ENCODE assay signal across 25 cellular contexts in genomic region chr9:130175355-130175754, GRCh38. TPM values are rescaled to one million over a fixed set of nuclear protein-coding genes. Genes with fewer than 3 reads are reported as not detected.
DNase-seq lines count a peak whose midpoint lies in the region; ATAC-seq and TF ChIP-seq lines count a peak whose summit lies in the region.
"Had no signal": no experiment of that assay in that cellular context is flagged by ENCODE, and none has a peak within 500 bp of the region (broad histone marks: within the 10 kb centered on the region; RNA-seq: fewer than 3 reads in every experiment).

No MANE protein-coding gene starts in this region.

- H3K4me2 ChIP-seq in GM23338, result no peak overlapping the region

- intact Hi-C loops in dorsolateral prefrontal cortex (cut with DNase I) (no loop called here), transverse colon (cut with DNase I; ENCODE audit: low total_unique reads) (no loop called here)

- no peak for TF ChIP-seq EP300 in transverse colon (IDR thresholded peaks at IDR 0.05; ENCODE audit: low read depth)

- H3K36me3 ChIP-seq in transverse colon (no peaks in the 10 kb centered on the region), GM23338 (ENCODE audit: insufficient read depth) (no peaks in the 10 kb centered on the region)
- H3K36me3 ChIP-seq: heart left ventricle had no signal

- H3F3A ChIP-seq in GM23338 (replicated peaks; ENCODE audit: low read depth), result no peaks in the 10 kb centered on the region; the same call in 1 of the 2 replicates

- peaks cover 22% of the 10 kb centered on the region for H3K4me1 Mint-ChIP-seq in neural crest cell
- H3K4me1 Mint-ChIP-seq in GM23338, result peaks cover 22% of the 10 kb centered on the region
- H3K4me1 Mint-ChIP-seq: activated naive CD8-positive, alpha-beta T cell treated with anti-CD3 and anti-CD28 coated beads, Interleukin-2, amount 10 ng/mL, durations not matched to agents 7 days and 5 days; stimulated activated memory B cell treated with anti-CD40 and anti-IgM and Interleukin-4, amounts not matched to agents 10 μg/mL and 1 μg/mL and 100 μg/mL, for 72 hours had no signal

- H3K9me2 ChIP-seq in GM23338 (ENCODE audit: insufficient read depth), result no peaks in the 10 kb centered on the region

- H3K36me3 Mint-ChIP-seq in neural crest cell (ENCODE audit: low read depth) (peaks cover 2% of the 10 kb centered on the region), GM23338 (ENCODE audit: low read depth) (no peaks in the 10 kb centered on the region; the same call in 2 of the 3 replicates)
- H3K36me3 Mint-ChIP-seq: activated naive CD8-positive, alpha-beta T cell treated with anti-CD3 and anti-CD28 coated beads, Interleukin-2, amount 10 ng/mL, durations not matched to agents 7 days and 5 days had no signal

- no peaks in the 10 kb centered on the region for H3K9me3 ChIP-seq in transverse colon
- H3K9me3 ChIP-seq: heart left ventricle, testis had no signal

- H3K4me1 ChIP-seq in transverse colon, result peaks cover 0 to 30% (median 20%) of the 10 kb centered on the region in 4 donors
- H3K4me1 ChIP-seq in GM23338 (ENCODE audit: insufficient read depth), result 0 out of 2 replicates have a peak, but pooled peaks cover 8% of the 10 kb centered on the region
- H3K4me1 ChIP-seq: testis had no signal

- 0 out of 2 replicates have a peak, but pooled peaks cover 3% of the 10 kb centered on the region for H4K20me1 ChIP-seq in GM23338 (replicated peaks; ENCODE audit: insufficient read depth)

- ATAC-seq in GM18505 (IDR thresholded peaks at IDR 0.05; ENCODE audit: unreplicated experiment), result no peak
- no peak for ATAC-seq in GM23338
- ATAC-seq: activated CD4-positive, alpha-beta T cell treated with anti-CD3 and anti-CD28 coated beads for 36 hours; activated CD8-positive, alpha-beta T cell treated with anti-CD3 and anti-CD28 coated beads, Interleukin-2, amount 10 ng/mL, durations not matched to agents 7 days and 5 days; SK-N-SH treated with all-trans-retinoic acid at 6 μM for 48 hours; stimulated activated memory B cell treated with anti-CD40 and anti-IgM and Interleukin-4, amounts not matched to agents 10 μg/mL and 1 μg/mL and 100 μg/mL, for 72 hours; T-helper 17 cell had no signal

- no peak for TF ChIP-seq POLR2A in transverse colon (IDR thresholded peaks at IDR 0.05)
- TF ChIP-seq POLR2A in GM18505 (IDR thresholded peaks at IDR 0.05; ENCODE audit: borderline replicate concordance, extremely low read depth, insufficient read depth, insufficient read length), result no peak

- H3K27me3 Mint-ChIP-seq in neural crest cell (ENCODE audit: low read depth) (no peaks in the 10 kb centered on the region), GM23338 (ENCODE audit: insufficient read depth, low read depth, poor library complexity) (peaks cover 20% of the 10 kb centered on the region)

- H2AFZ ChIP-seq in GM23338, result no peak overlapping the region

- DNase-seq in RWPE1 (ENCODE audit: low spot score) (no peak), dorsolateral prefrontal cortex (no peak), neural crest cell (ENCODE audit: low read depth, low spot score) (no peak), transverse colon (no peak), HEK293T (ENCODE audit: extremely low spot score) (no peak), GM23338 (ENCODE audit: low spot score) (no peak)
- DNase-seq: activated CD4-positive, alpha-beta T cell treated with anti-CD3 and anti-CD28 coated beads for 36 hours; activated CD8-positive, alpha-beta T cell treated with anti-CD3 and anti-CD28 coated beads, Interleukin-2, amount 10 ng/mL, durations not matched to agents 7 days and 5 days; activated effector memory CD4-positive, alpha-beta T cell treated with Interleukin-2 at 50 U/mL for 16 hours; activated naive CD8-positive, alpha-beta T cell treated with anti-CD3 and anti-CD28 coated beads, Interleukin-2, amount 10 ng/mL, durations not matched to agents 7 days and 5 days; effector CD4-positive, alpha-beta T cell; H9; KBM-7; kidney glomerular epithelial cell; NCI-H1105; NCI-H446; NCI-H82; stimulated activated CD4-positive, alpha-beta T cell treated with anti-CD3 and anti-CD28 coated beads, Interleukin-4, amount 100 ng/mL, for 4 hours; T-helper 17 cell; testis had no signal

- POLR2A ChIA-PET in RWPE1 (lab: Yijun Ruan, JAX; ENCODE audit: low non-redundant PET), result no interaction called here
- POLR2A ChIA-PET in HEK293T (lab: Yijun Ruan, JAX), result no interaction called here

- H3K9me3 Mint-ChIP-seq in neural crest cell (no peaks in the 10 kb centered on the region), GM23338 (no peaks in the 10 kb centered on the region; the same call in 2 of the 3 replicates)
- H3K9me3 Mint-ChIP-seq: activated naive CD8-positive, alpha-beta T cell treated with anti-CD3 and anti-CD28 coated beads, Interleukin-2, amount 10 ng/mL, durations not matched to agents 7 days and 5 days; H9; stimulated activated memory B cell treated with anti-CD40 and anti-IgM and Interleukin-4, amounts not matched to agents 10 μg/mL and 1 μg/mL and 100 μg/mL, for 72 hours had no signal

- WGBS in transverse colon (ENCODE audit: low coverage in 1 of 2), 2 donors, result 70% methylated on average over 9 of the region's 9 CpGs; no CpG with 5 or more reads in 1 of the 2 donors

- H3K27ac ChIP-seq in RWPE1, result peak overlapping the region; percentile 76
- H3K27ac ChIP-seq in dorsolateral prefrontal cortex, result peak overlapping the region in 45 of 59 donors; percentile 1 to 86 (median 66)
- H3K27ac ChIP-seq in transverse colon, result peak overlapping the region; percentile 80 to 87 (median 84)
- H3K27ac ChIP-seq in GM23338 (ENCODE audit: low read depth), result no peak overlapping the region
- H3K27ac ChIP-seq: testis had no signal

- H3K27ac Mint-ChIP-seq in neural crest cell (ENCODE audit: unreplicated experiment) (no peak overlapping the region), GM23338 (no peak overlapping the region)
- H3K27ac Mint-ChIP-seq: activated CD4-positive, alpha-beta T cell treated with anti-CD3 and anti-CD28 coated beads for 36 hours; activated CD8-positive, alpha-beta T cell treated with anti-CD3 and anti-CD28 coated beads, Interleukin-2, amount 10 ng/mL, durations not matched to agents 7 days and 5 days; activated naive CD8-positive, alpha-beta T cell treated with anti-CD3 and anti-CD28 coated beads, Interleukin-2, amount 10 ng/mL, durations not matched to agents 7 days and 5 days; stimulated activated memory B cell treated with anti-CD40 and anti-IgM and Interleukin-4, amounts not matched to agents 10 μg/mL and 1 μg/mL and 100 μg/mL, for 72 hours; T-helper 17 cell had no signal

- H3K4me3 ChIP-seq in dorsolateral prefrontal cortex (peak overlapping the region in 25 of 59 donors; percentile 7 to 80 (median 70)), transverse colon (no peak overlapping the region), GM23338 (no peak overlapping the region)
- H3K4me3 ChIP-seq: heart left ventricle, lung, testis had no signal

- H3K4me3 Mint-ChIP-seq in neural crest cell (peak overlapping the region; percentile 94), GM23338 (no peak overlapping the region)
- H3K4me3 Mint-ChIP-seq: activated CD4-positive, alpha-beta T cell treated with anti-CD3 and anti-CD28 coated beads for 36 hours; activated CD8-positive, alpha-beta T cell treated with anti-CD3 and anti-CD28 coated beads, Interleukin-2, amount 10 ng/mL, durations not matched to agents 7 days and 5 days; activated naive CD8-positive, alpha-beta T cell treated with anti-CD3 and anti-CD28 coated beads, Interleukin-2, amount 10 ng/mL, durations not matched to agents 7 days and 5 days; stimulated activated memory B cell treated with anti-CD40 and anti-IgM and Interleukin-4, amounts not matched to agents 10 μg/mL and 1 μg/mL and 100 μg/mL, for 72 hours; T-helper 17 cell had no signal

- CTCF ChIA-PET in RWPE1 (lab: Yijun Ruan, JAX) (interaction anchor here (0.6 to 0.9 kb wide), 2 partner anchors 61 to 455 kb away, joined by 3 read pairs; no protein-coding TSS in a partner anchor), HEK293T (lab: Yijun Ruan, JAX) (no interaction called here)

- H3K79me2 ChIP-seq in GM23338 (replicated peaks; ENCODE audit: insufficient read depth), result peaks cover 58% of the 10 kb centered on the region

- H3K27me3 ChIP-seq in dorsolateral prefrontal cortex (no peaks in the 10 kb centered on the region), transverse colon (peaks cover 31% of the 10 kb centered on the region), GM23338 (ENCODE audit: insufficient read depth) (no peaks in the 10 kb centered on the region; the same call in 1 of the 2 replicates)
- H3K27me3 ChIP-seq: testis had no signal

- in situ Hi-C loops in transverse colon (cut with MboI; ENCODE audit: low pct_ligation_motif_present in 1 of 4, low pct_unique_long_range_greater_than_20kb in 1 of 4, low sequenced_read_pairs in 3 of 4), result no loop called here

- TF ChIP-seq CTCF in RWPE1 (conservative IDR thresholded peaks at IDR 0.05; ENCODE audit: low read depth) (no peak), dorsolateral prefrontal cortex (IDR thresholded peaks at IDR 0.05 in 54 of 56, conservative IDR thresholded peaks at IDR 0.05 in 2 of 56; ENCODE audit: low read depth in 1 of 56, partially characterized antibody in 56 of 56) (no peak), neural crest cell (conservative IDR thresholded peaks at IDR 0.05) (no peak), transverse colon (IDR thresholded peaks at IDR 0.05) (no peak), GM23338 (conservative IDR thresholded peaks at IDR 0.05; ENCODE audit: low read depth in 2 of 2) (no peak)

TF ChIP-seq in HEK293T, 16 proteins besides CTCF, POLR2A, EP300 and RAD21:
- no peak for TF ChIP-seq LEF1 (IDR thresholded peaks at IDR 0.05; ENCODE audit: borderline replicate concordance)
TF ChIP-seq in HEK293T: peak in this region for 0.

TF ChIP-seq in GM23338, 12 proteins besides CTCF, POLR2A, EP300 and RAD21:
- TF ChIP-seq ETS1 (IDR thresholded peaks at IDR 0.05) (no peak), STAT1 (IDR thresholded peaks at IDR 0.05; ENCODE audit: unreplicated experiment) (no peak), EZH2 (IDR thresholded peaks at IDR 0.05; ENCODE audit: low read depth, unreplicated experiment) (no peak), JUNB (IDR thresholded peaks at IDR 0.05; ENCODE audit: unreplicated experiment) (no peak), EZH2phosphoT487 (IDR thresholded peaks at IDR 0.05; ENCODE audit: unreplicated experiment) (no peak)
TF ChIP-seq in GM23338: peak in this region for 0.

RNA-seq across cellular contexts. Expression of gene NCS1, which starts 3.2 kb away (rescaled TPM):
- total RNA-seq in dorsolateral prefrontal cortex (100 to 1,000 TPM; 134 to 718 (median 501) TPM), neural crest cell (60.1 and 67.8 TPM in 2 replicates), transverse colon (10 to 100 TPM; 11.9 to 66.5 (median 25.9) TPM)
- 28.8 and 34.3 TPM in 2 replicates for total RNA-seq in GM23338 (2014; rRNA removed; shearing (Covaris generic))
- polyA plus RNA-seq in GM23338 (2016; fragmentation: Nextera tagmentation; extraction: Ambion mirVana), result 8.2 and 10.3 TPM in 2 replicates
